20 cellular contexts compared by ENCODE assay signal in the genomic region with DNA sequence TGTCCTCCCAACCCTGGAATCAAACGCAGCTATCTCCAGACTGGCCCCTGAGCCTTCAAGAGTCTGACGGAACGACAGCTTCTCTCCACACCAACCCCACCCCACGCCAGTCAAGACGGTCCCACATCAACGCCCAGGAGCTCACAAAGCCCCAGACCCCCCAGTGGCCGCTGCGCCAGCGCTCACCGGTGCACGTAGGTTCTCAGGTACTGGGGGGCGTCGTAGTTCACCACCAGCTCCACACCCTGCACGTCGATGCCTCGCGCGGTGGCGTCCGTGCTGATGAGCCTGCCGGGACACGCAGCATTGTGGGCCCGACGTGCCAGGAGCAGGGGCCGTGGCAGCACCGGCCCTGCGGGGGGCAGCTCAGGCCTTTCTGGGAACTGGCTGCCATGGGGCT. TPM values are rescaled to one million over a fixed set of nuclear protein-coding genes. Genes with fewer than 3 reads are reported as not detected.
A peak's percentile ranks its signal among the peaks of the same experiment; 100 is the strongest.
DNase-seq lines count a peak whose midpoint lies in the region; FAIRE-seq and TF ChIP-seq lines count a peak whose summit lies in the region.
"Had no signal": no experiment of that assay in that cellular context is flagged by ENCODE, and none has a peak within 500 bp of the region (broad histone marks: within the 10 kb centered on the region; RNA-seq: fewer than 3 reads in every experiment).

No MANE protein-coding gene starts in this region.

- intact Hi-C loops in activated CD4-positive, alpha-beta memory T cell treated with anti-CD3 and anti-CD28 coated beads for 36 hours (cut with micrococcal nuclease) = no loop called here
- intact Hi-C loops in kidney (cut with DNase I) = no loop called here

- peaks cover 19% of the 10 kb centered on the region for H3K36me3 Mint-ChIP-seq in activated CD4-positive, alpha-beta memory T cell treated with anti-CD3 and anti-CD28 coated beads for 36 hours
- H3K36me3 Mint-ChIP-seq in activated CD4-positive, alpha-beta memory T cell treated with anti-CD3 and anti-CD28 coated beads, Interleukin-2, amount 10 ng/mL, durations not matched to agents 7 days and 5 days (ENCODE audit: low read depth) = peaks cover 29% of the 10 kb centered on the region

- POLR2A ChIA-PET in activated CD4-positive, alpha-beta memory T cell treated with anti-CD3 and anti-CD28 coated beads for 36 hours (lab: Charles Lee) = interaction anchor here (1.0 kb wide), 1 partner anchor 53 kb away, joined by 3 read pairs; no protein-coding TSS in a partner anchor
- POLR2A ChIA-PET in activated CD4-positive, alpha-beta memory T cell treated with anti-CD3 and anti-CD28 coated beads, Interleukin-2, amount 10 ng/mL, durations not matched to agents 7 days and 5 days (lab: Charles Lee) = no interaction called here

- no peak overlapping the region for H3K4me2 ChIP-seq in osteoblast (ENCODE audit: insufficient read depth, low read length)
- H3K4me2 ChIP-seq: PC-9 had no signal

- H3K4me1 ChIP-seq in kidney (ENCODE audit: control insufficient read depth in 1 of 2, insufficient read depth in 1 of 2, low read depth in 1 of 2, low read length in 2 of 2) (peaks cover 0 to 14% of the 10 kb centered on the region in 2 donors), osteoblast (ENCODE audit: insufficient read depth, low read length) (peaks cover 20% of the 10 kb centered on the region)

- H3K4me1 Mint-ChIP-seq in activated CD4-positive, alpha-beta memory T cell treated with anti-CD3 and anti-CD28 coated beads for 36 hours (ENCODE audit: low read depth) = peaks cover 11% of the 10 kb centered on the region
- peaks cover 15% of the 10 kb centered on the region for H3K4me1 Mint-ChIP-seq in activated CD4-positive, alpha-beta memory T cell treated with anti-CD3 and anti-CD28 coated beads, Interleukin-2, amount 10 ng/mL, durations not matched to agents 7 days and 5 days

- no peaks in the 10 kb centered on the region for H3K27me3 Mint-ChIP-seq in activated CD4-positive, alpha-beta memory T cell treated with anti-CD3 and anti-CD28 coated beads for 36 hours
- H3K27me3 Mint-ChIP-seq in activated CD4-positive, alpha-beta memory T cell treated with anti-CD3 and anti-CD28 coated beads, Interleukin-2, amount 10 ng/mL, durations not matched to agents 7 days and 5 days = no peaks in the 10 kb centered on the region

- H3K27ac ChIP-seq in kidney (ENCODE audit: low read depth in 2 of 2, low read length in 2 of 2) (no peak overlapping the region), osteoblast (ENCODE audit: low read depth, low read length) (no peak overlapping the region)
- H3K27ac ChIP-seq: C4-2B, PC-9 had no signal

- no peak overlapping the region for H3K4me3 ChIP-seq in kidney (ENCODE audit: low read length in 2 of 2)
- no peak overlapping the region for H3K4me3 ChIP-seq in osteoblast (ENCODE audit: insufficient read depth, low read length)
- H3K4me3 ChIP-seq: PC-9 had no signal

- H3K9me3 ChIP-seq in kidney (ENCODE audit: control insufficient read depth in 1 of 2, low read length in 2 of 2) = no peaks in the 10 kb centered on the region
- no peaks in the 10 kb centered on the region for H3K9me3 ChIP-seq in osteoblast (ENCODE audit: low read depth, low read length)

- H3K36me3 ChIP-seq in kidney (ENCODE audit: control insufficient read depth in 1 of 2, insufficient read depth in 2 of 2, low read length in 2 of 2) (peaks cover 13 to 23% of the 10 kb centered on the region in 2 donors), osteoblast (ENCODE audit: insufficient read depth, low read length) (peaks cover 31% of the 10 kb centered on the region)

- no peak for FAIRE-seq in kidney (lab: Jason Lieb, UNC)

- no peaks in the 10 kb centered on the region for H3K27me3 ChIP-seq in osteoblast (ENCODE audit: insufficient read depth, low read length)

- H2AFZ ChIP-seq in osteoblast (ENCODE audit: low read length) = no peak overlapping the region
- H2AFZ ChIP-seq: PC-9 had no signal

- DNase-seq in activated CD4-positive, alpha-beta memory T cell treated with anti-CD3 and anti-CD28 coated beads for 36 hours = peak; percentile 6
- DNase-seq in activated CD4-positive, alpha-beta memory T cell treated with anti-CD3 and anti-CD28 coated beads, Interleukin-2, amount 10 ng/mL, durations not matched to agents 7 days and 5 days = no peak
- DNase-seq in D341Med (ENCODE audit: low spot score) = peak; percentile 10
- DNase-seq in kidney = peak; percentile 68
- DNase-seq in osteoblast (ENCODE audit: insufficient read length, low spot score, missing footprints) = peak; percentile 62
- DNase-seq in GM19238 (ENCODE audit: insufficient read length, low spot score) = no peak
- DNase-seq in activated CD8-positive, alpha-beta memory T cell treated with anti-CD3 and anti-CD28 coated beads, Interleukin-2, amount 50 U/mL, for 48 hours = no peak
- no peak for DNase-seq in NCI-H2029 treated with DMSO at 0.1 percent for 48 hours (lab: John Stamatoyannopoulos, UW)
- DNase-seq: DMS79, MM.1S, NCI-H1092, NCI-H1436, NCI-H1930, NCI-H2227 treated with DMSO at 0.1 percent for 48 hours, NCI-H510A treated with DMSO at 0.1 percent for 48 hours, NCI-H748 treated with DMSO at 0.1 percent for 48 hours, PC-9, RPMI8226, SHP77 had no signal

- H3K4me3 Mint-ChIP-seq in activated CD4-positive, alpha-beta memory T cell treated with anti-CD3 and anti-CD28 coated beads for 36 hours = no peak overlapping the region
- no peak overlapping the region for H3K4me3 Mint-ChIP-seq in activated CD4-positive, alpha-beta memory T cell treated with anti-CD3 and anti-CD28 coated beads, Interleukin-2, amount 10 ng/mL, durations not matched to agents 7 days and 5 days

- no peak for TF ChIP-seq CTCF in kidney (IDR thresholded peaks at IDR 0.05; ENCODE audit: borderline replicate concordance, extremely low read depth, insufficient read depth)
- no peak for TF ChIP-seq CTCF in osteoblast (IDR thresholded peaks at IDR 0.05; ENCODE audit: extremely low read depth, low read depth, low read length)

- H3K9me3 Mint-ChIP-seq in activated CD4-positive, alpha-beta memory T cell treated with anti-CD3 and anti-CD28 coated beads for 36 hours = peaks cover 2% of the 10 kb centered on the region
- H3K9me3 Mint-ChIP-seq in activated CD4-positive, alpha-beta memory T cell treated with anti-CD3 and anti-CD28 coated beads, Interleukin-2, amount 10 ng/mL, durations not matched to agents 7 days and 5 days = peaks cover 3% of the 10 kb centered on the region

- H3K9ac ChIP-seq in kidney (ENCODE audit: low read length in 2 of 2) = no peak overlapping the region

- H3K79me2 ChIP-seq in osteoblast (ENCODE audit: insufficient read depth, low read length) = peaks cover 25% of the 10 kb centered on the region

- no peak overlapping the region for H3K27ac Mint-ChIP-seq in activated CD4-positive, alpha-beta memory T cell treated with anti-CD3 and anti-CD28 coated beads for 36 hours
- no peak overlapping the region for H3K27ac Mint-ChIP-seq in activated CD4-positive, alpha-beta memory T cell treated with anti-CD3 and anti-CD28 coated beads, Interleukin-2, amount 10 ng/mL, durations not matched to agents 7 days and 5 days

- CTCF ChIA-PET in activated CD4-positive, alpha-beta memory T cell treated with anti-CD3 and anti-CD28 coated beads for 36 hours (lab: Charles Lee) = interaction anchor here (1.1 to 1.9 kb wide), 2 partner anchors 11 to 14 kb away, joined by 3 to 5 read pairs; no protein-coding TSS in a partner anchor
- CTCF ChIA-PET in activated CD4-positive, alpha-beta memory T cell treated with anti-CD3 and anti-CD28 coated beads, Interleukin-2, amount 10 ng/mL, durations not matched to agents 7 days and 5 days (lab: Charles Lee) = no interaction called here

- H4K20me1 ChIP-seq in osteoblast (ENCODE audit: insufficient read depth, low read length) = peaks cover 12% of the 10 kb centered on the region

RNA-seq across cellular contexts. Expression of a gene that starts 4.2 kb away (rescaled TPM):
- 10 to 100 TPM; 18.3 to 21.3 TPM for total RNA-seq in activated CD4-positive, alpha-beta memory T cell treated with anti-CD3 and anti-CD28 coated beads for 36 hours
- 10 to 100 TPM; 17.9 to 18.6 TPM for total RNA-seq in activated CD4-positive, alpha-beta memory T cell treated with anti-CD3 and anti-CD28 coated beads, Interleukin-2, amount 10 ng/mL, durations not matched to agents 7 days and 5 days
- total RNA-seq in kidney (19.6 TPM), osteoblast (6.2 and 7.4 TPM in 2 replicates)
- 10.3 TPM for polyA plus RNA-seq in kidney (ENCODE audit: insufficient read depth, low read depth, low replicate concordance)

RNA-seq across cellular contexts. Expression of a gene that starts 4.3 kb away (rescaled TPM):
- 10 to 100 TPM; 29.8 to 30.5 TPM for total RNA-seq in activated CD4-positive, alpha-beta memory T cell treated with anti-CD3 and anti-CD28 coated beads for 36 hours
- total RNA-seq in activated CD4-positive, alpha-beta memory T cell treated with anti-CD3 and anti-CD28 coated beads, Interleukin-2, amount 10 ng/mL, durations not matched to agents 7 days and 5 days = 10 to 100 TPM; 23.4 to 23.6 TPM
- total RNA-seq in kidney = 20.0 TPM
- 22.3 TPM for polyA plus RNA-seq in kidney (ENCODE audit: insufficient read depth, low read depth, low replicate concordance)
- total RNA-seq in osteoblast = 7.7 and 11.2 TPM in 2 replicates

Comparison
In these comparisons a context has a peak if more than half of its experiments do, and no peak if none do; other contexts are left out.
1. DNase-seq: peak in activated CD4-positive, alpha-beta memory T cell treated with anti-CD3 and anti-CD28 coated beads for 36 hours (single experiment), D341Med (single experiment), kidney (single experiment) and osteoblast (single experiment); none in activated CD4-positive, alpha-beta memory T cell treated with anti-CD3 and anti-CD28 coated beads, Interleukin-2, amount 10 ng/mL, durations not matched to agents 7 days and 5 days (single experiment), GM19238 (single experiment), activated CD8-positive, alpha-beta memory T cell treated with anti-CD3 and anti-CD28 coated beads, Interleukin-2, amount 50 U/mL, for 48 hours (single experiment) and NCI-H2029 treated with DMSO at 0.1 percent for 48 hours (single experiment).